In genomic region chr16:52074133-52074532, GRCh38 we compare ENCODE assay signal across 25 cellular contexts.
"Had no signal": no experiment of that assay in that cellular context is flagged by ENCODE, and none has a peak within 500 bp of the region (broad histone marks: within the 10 kb centered on the region; RNA-seq: fewer than 3 reads in every experiment).

No MANE protein-coding gene starts in this region.

- H3K9me3 ChIP-seq: left ventricle myocardium inferior, mucosa of descending colon, pancreas, prostate gland, stomach, testis, thyroid gland, transverse colon, upper lobe of left lung, vagina had no signal

- H3K27me3 ChIP-seq: pancreas, stomach, testis, thyroid gland, transverse colon, upper lobe of left lung, vagina had no signal

- DNase-seq: islet precursor cell; left ventricle myocardium inferior; mesendoderm; mucosa of descending colon; naive thymus-derived CD4-positive, alpha-beta T cell; nucleus accumbens; pancreas; posterior cingulate gyrus; retina; right cardiac atrium; stimulated activated CD4-positive, alpha-beta T cell treated with anti-CD3 and anti-CD28 coated beads, Interleukin-12 subunit alpha, Interleukin-12 subunit beta, amount 100 ng/mL, for 4 hours; stimulated activated CD4-positive, alpha-beta T cell treated with anti-CD3 and anti-CD28 coated beads, Interleukin-15, amount 100 ng/mL, for 24 hours; stimulated activated CD4-positive, alpha-beta T cell treated with anti-CD3 and anti-CD28 coated beads, Interleukin-2, amount 100 ng/mL, for 24 hours; stimulated activated CD4-positive, alpha-beta T cell treated with anti-CD3 and anti-CD28 coated beads, Interleukin-4, amount 100 ng/mL, for 1 hour; stimulated activated naive B cell treated with anti-CD40 and anti-IgM and Interleukin-4, amounts not matched to agents 10 μg/mL and 1 μg/mL and 100 μg/mL, for 72 hours; stimulated activated naive CD8-positive, alpha-beta T cell treated with anti-CD3 and anti-CD28 coated beads, Interleukin-15, Interleukin-2, amounts not matched to agents 100 U/mL and 50 U/mL, for 24 hours; stomach; testis; thyroid gland; transverse colon; upper lobe of left lung had no signal

- H3K36me3 ChIP-seq: left ventricle myocardium inferior, pancreas, prostate gland, stomach, thyroid gland, transverse colon, upper lobe of left lung, vagina had no signal

- H3K4me1 ChIP-seq: left ventricle myocardium inferior, pancreas, prostate gland, testis, thyroid gland, upper lobe of left lung, vagina had no signal

- H3K27ac ChIP-seq: left ventricle myocardium inferior, pancreas, prostate gland, skin epidermis, stomach, testis, thyroid gland, transverse colon, upper lobe of left lung, vagina had no signal

- H3K4me3 ChIP-seq: left ventricle myocardium inferior, lung, mucosa of descending colon, pancreas, prostate gland, skin epidermis, stomach, testis, thyroid gland, transverse colon, upper lobe of left lung, vagina had no signal
